In the genomic region with DNA sequence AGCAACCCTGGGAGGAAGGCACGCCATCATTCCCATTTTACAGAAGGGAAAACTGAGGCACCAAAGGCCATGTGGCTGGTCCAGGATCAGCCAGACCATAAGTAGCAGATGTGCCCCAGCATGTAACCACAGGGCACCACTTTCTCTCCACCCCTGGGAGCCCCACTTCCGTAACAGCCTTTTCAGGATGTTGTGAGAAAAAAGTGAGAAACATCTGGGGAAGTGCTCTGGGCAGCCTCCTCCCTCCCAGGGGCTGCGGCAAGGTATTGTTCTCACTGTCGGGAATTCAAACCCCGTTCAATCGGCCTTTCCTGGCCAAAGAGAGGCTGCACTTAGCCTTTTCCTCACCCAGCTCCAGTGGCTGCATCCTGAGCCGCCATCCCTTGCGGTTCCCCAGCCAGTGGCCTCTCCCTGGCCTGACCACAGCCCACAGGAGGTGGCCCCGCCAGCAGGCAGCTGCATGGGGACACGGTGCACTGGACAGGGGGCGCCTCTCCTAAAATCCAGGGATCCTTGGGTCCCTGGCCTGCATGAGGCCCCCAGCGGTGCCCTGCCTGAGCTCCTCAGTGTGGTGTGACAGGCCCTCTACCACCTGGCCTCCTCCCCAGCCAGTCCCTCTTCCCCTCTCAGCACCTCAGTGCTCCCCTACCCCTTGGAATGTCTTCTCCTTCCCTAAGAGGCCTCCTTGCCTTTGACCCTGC, we compare ENCODE assay signal across 1 cellular context.
TF ChIP-seq lines count a peak whose summit lies in the region.

No MANE protein-coding gene starts in this region.

TF ChIP-seq in H1, 55 proteins besides CTCF, POLR2A, EP300 and RAD21:
- TF ChIP-seq CHD1 (IDR thresholded peaks at IDR 0.05; ENCODE audit: low read depth, low read length) (no peak), KDM1A (IDR thresholded peaks at IDR 0.05; ENCODE audit: borderline replicate concordance, low read length) (peak; percentile 86; the same call in 1 of the 2 replicates)
